In the genomic region with DNA sequence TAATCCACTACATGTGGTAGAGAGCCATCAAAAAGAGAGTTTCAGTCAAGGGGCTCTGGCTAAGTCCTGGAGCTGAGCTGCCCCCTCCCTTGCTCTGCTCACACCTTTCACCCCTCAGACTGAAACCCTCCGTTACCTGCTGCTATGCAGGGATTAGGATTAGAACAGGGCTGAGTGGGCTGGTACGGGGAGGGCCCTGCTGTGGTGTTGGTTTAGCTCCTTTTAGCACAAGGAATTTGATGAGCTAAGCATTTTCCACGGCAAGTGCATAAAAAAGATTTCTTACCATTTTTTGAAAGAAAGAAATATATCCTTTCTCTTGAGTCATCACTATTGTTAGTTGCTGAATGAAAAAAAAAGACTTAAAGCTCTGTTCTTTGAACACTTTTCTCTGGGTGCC, we compare ENCODE assay signal across 24 cellular contexts. TPM values are rescaled to one million over a fixed set of nuclear protein-coding genes. Genes with fewer than 3 reads are reported as not detected.
DNase-seq lines count a peak whose midpoint lies in the region; ATAC-seq, FAIRE-seq and TF ChIP-seq lines count a peak whose summit lies in the region.
"Had no signal": no experiment of that assay in that cellular context is flagged by ENCODE, and none has a peak within 500 bp of the region (broad histone marks: within the 10 kb centered on the region; RNA-seq: fewer than 3 reads in every experiment).

No MANE protein-coding gene starts in this region.

- TF ChIP-seq POLR2A in IMR-90 (IDR thresholded peaks at IDR 0.05; ENCODE audit: low read depth, low read length) (no peak), K562 (conservative IDR thresholded peaks at IDR 0.05) (no peak), H54 (IDR thresholded peaks at IDR 0.05; ENCODE audit: low read depth, low read length) (no peak)

- H2AFZ ChIP-seq in IMR-90 (replicated peaks; ENCODE audit: low read length, poor library complexity) (no peak overlapping the region), K562 (ENCODE audit: low read depth, low read length) (no peak overlapping the region), SK-N-SH (ENCODE audit: low read depth) (no peak overlapping the region)

- no peaks in the 10 kb centered on the region for H3K27me3 ChIP-seq in IMR-90 (ENCODE audit: control insufficient read depth, insufficient read depth, low read length)
- H3K27me3 ChIP-seq in K562 (ENCODE audit: control insufficient read depth in 2 of 2, insufficient read depth in 2 of 2, low read length in 2 of 2), result peaks cover 16 to 51% of the 10 kb centered on the region in 2 experiments
- H3K27me3 ChIP-seq in iPS-20b (ENCODE audit: insufficient read depth, low read length), result no peaks in the 10 kb centered on the region
- no peaks in the 10 kb centered on the region for H3K27me3 ChIP-seq in SK-N-SH (ENCODE audit: insufficient read depth)
- H3K27me3 ChIP-seq: gastrocnemius medialis had no signal

- no peak overlapping the region for H4K91ac ChIP-seq in IMR-90 (ENCODE audit: insufficient read depth, low read depth, low read length)

- intact Hi-C loops in IMR-90 (cut with micrococcal nuclease) (no loop called here), K562 (cut with micrococcal nuclease) (no loop called here)

- no peaks in the 10 kb centered on the region for H3K9me2 ChIP-seq in SK-N-SH

- BruUV-seq in IMR-90 (replicated peaks; lab: Mats Ljungman, UMichigan) (no TSS peak), K562 (replicated peaks; lab: Mats Ljungman, UMichigan) (no TSS peak)

- no peak overlapping the region for H2BK5ac ChIP-seq in IMR-90 (ENCODE audit: low read depth, low read length, poor library complexity, severe bottlenecking)

- CTCF ChIA-PET in IMR-90 (lab: Yijun Ruan, JAX), result no interaction called here
- CTCF ChIA-PET in K562 (lab: Yijun Ruan, JAX; ENCODE audit: low intra/inter-chr PET ratio), result no interaction called here
- CTCF ChIA-PET in SK-N-SH (lab: Yijun Ruan, JAX), result interaction anchor here (0.7 to 3.7 kb wide), 5 partner anchors 8 to 113 kb away, joined by 3 to 17 read pairs (median 3); no protein-coding TSS in a partner anchor

- TF ChIP-seq RAD21 in IMR-90 (IDR thresholded peaks at IDR 0.05; ENCODE audit: low read length) (no peak), K562 (CRISPR knock-in tag; conservative IDR thresholded peaks at IDR 0.05 in 1 of 2, IDR thresholded peaks at IDR 0.05 in 1 of 2) (no peak), SK-N-SH (IDR thresholded peaks at IDR 0.05; ENCODE audit: low read length) (no peak)

- POLR2A ChIA-PET in IMR-90 (lab: Charles Lee; ENCODE audit: unreplicated experiment), result no interaction called here
- POLR2A ChIA-PET in K562 (lab: Yijun Ruan, JAX), result interaction anchor here (0.6 to 1.1 kb wide), 4 partner anchors 13 to 259 kb away, joined by 3 to 5 read pairs (median 4); no protein-coding TSS in a partner anchor
- POLR2A ChIA-PET in SK-N-SH (lab: Yijun Ruan, JAX), result no interaction called here

- H3K27ac ChIP-seq in IMR-90 (ENCODE audit: insufficient read depth, low read length), result no peak overlapping the region
- no peak overlapping the region for H3K27ac ChIP-seq in K562 (ENCODE audit: extremely low read depth, low read depth, low read length)
- no peak overlapping the region for H3K27ac ChIP-seq in iPS-20b (ENCODE audit: low read length)
- H3K27ac ChIP-seq in SK-N-SH (ENCODE audit: low read depth in 2 of 2, low read length in 1 of 2), result no peak overlapping the region

- H3F3A ChIP-seq in SK-N-SH (replicated peaks; ENCODE audit: insufficient read depth), result no peaks in the 10 kb centered on the region

- H2AK5ac ChIP-seq in IMR-90 (ENCODE audit: low read depth, low read length), result no peak overlapping the region

- no peak for DNase-seq in IMR-90
- no peak for DNase-seq in K562 (ENCODE audit: extremely low read depth in 1 of 4, low spot score in 3 of 4)
- peak; percentile 82 for DNase-seq in retinal pigment epithelial cell (ENCODE audit: low read depth)
- no peak for DNase-seq in stimulated activated CD4-positive, alpha-beta T cell treated with anti-CD3 and anti-CD28 coated beads, Interleukin-2, amount 100 ng/mL, for 48 hours
- no peak for DNase-seq in stimulated activated CD4-positive, alpha-beta T cell treated with anti-CD3 and anti-CD28 coated beads, Interleukin-4, amount 100 ng/mL, for 4 hours
- no peak for DNase-seq in SK-N-SH
- DNase-seq in H54 (ENCODE audit: insufficient read length, low spot score), result no peak
- DNase-seq: activated CD4-positive, alpha-beta T cell treated with anti-CD3 and anti-CD28 coated beads for 36 hours; activated naive CD4-positive, alpha-beta T cell treated with anti-CD3 and anti-CD28 coated beads, Interleukin-2, amount 10 ng/mL, durations not matched to agents 7 days and 5 days; activated T-cell treated with anti-CD3 and anti-CD28 coated beads, Interleukin-2, amount 50 U/mL, for 48 hours; AML-193; CD8-positive, alpha-beta memory T cell; DMS53; gastrocnemius medialis; GDM1; hippocampal formation; kidney; naive B cell; NCI-H1417 treated with DMSO at 0.1 percent for 48 hours; NCI-H2107; NK-92 treated with Interleukin-12 subunit alpha and Interleukin-12 subunit beta, amount 100 ng/mL, for 24 hours; T-helper 1 cell had no signal

- H2BK15ac ChIP-seq in IMR-90 (ENCODE audit: low read depth, low read length), result no peak overlapping the region

- no CpG with 5 or more reads among the region's 3 CpGs for WGBS in IMR-90 (ENCODE audit: extremely low coverage in 2 of 2, insufficient read length in 1 of 2), 2 experiments
- 0% methylated on average over 3 of the region's 3 CpGs for WGBS in K562 (ENCODE audit: insufficient coverage, low coverage, missing lambda C conversion rate)
- 86% methylated on average over 3 of the region's 3 CpGs for WGBS in SK-N-SH (ENCODE audit: low lambda C conversion rate)

- H3K4me3 ChIP-seq in IMR-90 (ENCODE audit: insufficient read depth, low read depth, low read length) (no peak overlapping the region), K562 (no peak overlapping the region), iPS-20b (ENCODE audit: low read length) (peak overlapping the region; percentile 33; the same call in 1 of the 2 replicates), retinal pigment epithelial cell (ENCODE audit: low read length) (no peak overlapping the region), SK-N-SH (ENCODE audit: low read depth in 2 of 2, low read length in 1 of 2) (no peak overlapping the region)
- H3K4me3 ChIP-seq: gastrocnemius medialis had no signal

- H3K79me2 ChIP-seq in K562 (ENCODE audit: control insufficient read depth, insufficient read depth, low read length) (no peaks in the 10 kb centered on the region), SK-N-SH (ENCODE audit: insufficient read depth) (no peaks in the 10 kb centered on the region)

- H3K4me2 ChIP-seq in IMR-90 (ENCODE audit: low read depth, low read length) (no peak overlapping the region), K562 (ENCODE audit: insufficient read depth, low read length) (no peak overlapping the region), SK-N-SH (no peak overlapping the region)

- peaks cover 59 to 96% of the 10 kb centered on the region in 2 experiments for H3K79me1 ChIP-seq in IMR-90 (ENCODE audit: low read depth in 1 of 2, low read length in 2 of 2)

- H3K4ac ChIP-seq in IMR-90 (ENCODE audit: low read depth, low read length), result no peak overlapping the region

- H3K56ac ChIP-seq in IMR-90 (ENCODE audit: extremely low read depth, insufficient read depth, low read length), result no peak overlapping the region

- in situ Hi-C loops in IMR-90 (cut with MboI; ENCODE audit: low sequenced_read_pairs) (no loop called here), K562 (cut with MboI) (no loop called here)

- FAIRE-seq in K562 (lab: Jason Lieb, UNC) (no peak), H54 (lab: Jason Lieb, UNC) (no peak)
- FAIRE-seq: kidney, urothelium cell line had no signal

- no peak overlapping the region for H4K8ac ChIP-seq in IMR-90 (ENCODE audit: low read depth in 2 of 2, low read length in 2 of 2)

- H2AK9ac ChIP-seq in IMR-90 (replicated peaks; ENCODE audit: low read depth, low read length, poor library complexity), result no peak overlapping the region

- no peak overlapping the region for H3K18ac ChIP-seq in IMR-90 (ENCODE audit: low read depth, low read length)

- H3K9me3 ChIP-seq in IMR-90 (ENCODE audit: control insufficient read depth, insufficient read depth, low read length) (0 out of 2 replicates have a peak, but pooled peaks cover 2% of the 10 kb centered on the region), K562 (replicated peaks; ENCODE audit: control insufficient read depth, insufficient read depth, low read depth, low read length) (no peaks in the 10 kb centered on the region), iPS-20b (ENCODE audit: insufficient read depth, low read depth, low read length) (no peaks in the 10 kb centered on the region), SK-N-SH (no peaks in the 10 kb centered on the region)
- H3K9me3 ChIP-seq: gastrocnemius medialis had no signal

- H2BK120ac ChIP-seq in IMR-90 (ENCODE audit: low read depth, low read length), result no peak overlapping the region

- no peak overlapping the region for H2BK20ac ChIP-seq in IMR-90 (ENCODE audit: low read depth, low read length)

- H3K4me1 ChIP-seq in IMR-90 (ENCODE audit: control insufficient read depth, insufficient read depth, low read length) (peaks cover 28% of the 10 kb centered on the region), K562 (replicated peaks in 1 of 2; ENCODE audit: control insufficient read depth in 2 of 2, insufficient read depth in 2 of 2, low read length in 2 of 2) (no peaks in the 10 kb centered on the region), iPS-20b (ENCODE audit: insufficient read depth, low read length) (peaks cover 52% of the 10 kb centered on the region), SK-N-SH (ENCODE audit: control insufficient read depth in 1 of 2, insufficient read depth in 2 of 2, low read depth in 1 of 2, low read length in 1 of 2) (no peaks in the 10 kb centered on the region; a peak in 2 of 4 replicates)

- no peak overlapping the region for H3K14ac ChIP-seq in IMR-90 (replicated peaks; ENCODE audit: low read depth, low read length)

- no peak for TF ChIP-seq CTCF in IMR-90 (conservative IDR thresholded peaks at IDR 0.05; ENCODE audit: low read depth, low read length)
- TF ChIP-seq CTCF in K562 (IDR thresholded peaks at IDR 0.05 in 2 of 3, conservative IDR thresholded peaks at IDR 0.05 in 1 of 3; ENCODE audit: insufficient read depth in 2 of 3, low read depth in 1 of 3, low read length in 3 of 3), result no peak
- no peak for TF ChIP-seq CTCF in retinal pigment epithelial cell (conservative IDR thresholded peaks at IDR 0.05; ENCODE audit: low read depth, low read length)
- TF ChIP-seq CTCF in SK-N-SH (IDR thresholded peaks at IDR 0.05), result no peak

- no peaks in the 10 kb centered on the region for H3K36me3 ChIP-seq in IMR-90 (ENCODE audit: control insufficient read depth, insufficient read depth, low read length)
- no peaks in the 10 kb centered on the region for H3K36me3 ChIP-seq in K562 (ENCODE audit: control insufficient read depth, insufficient read depth, low read length)
- H3K36me3 ChIP-seq in iPS-20b (ENCODE audit: insufficient read depth, low read depth, low read length), result peaks cover 19% of the 10 kb centered on the region; the same call in 1 of the 2 replicates
- no peaks in the 10 kb centered on the region for H3K36me3 ChIP-seq in SK-N-SH (replicated peaks in 1 of 2; ENCODE audit: control insufficient read depth in 1 of 2, insufficient read depth in 2 of 2, low read length in 1 of 2)
- H3K36me3 ChIP-seq: gastrocnemius medialis had no signal

- peaks cover 43% of the 10 kb centered on the region for H3K9me1 ChIP-seq in IMR-90 (ENCODE audit: insufficient read depth, low read length)
- no peaks in the 10 kb centered on the region for H3K9me1 ChIP-seq in K562 (ENCODE audit: control insufficient read depth, insufficient read depth, low read length)

- no peak overlapping the region for H4K5ac ChIP-seq in IMR-90 (ENCODE audit: low read depth, low read length)

- no peak overlapping the region for H3K23ac ChIP-seq in IMR-90 (ENCODE audit: low read depth, low read length)

- H3K9ac ChIP-seq in IMR-90 (ENCODE audit: low read depth, low read length) (no peak overlapping the region), K562 (ENCODE audit: insufficient read depth in 1 of 2, low read depth in 2 of 2, low read length in 2 of 2) (no peak overlapping the region), iPS-20b (ENCODE audit: low read depth, low read length) (no peak overlapping the region), SK-N-SH (no peak overlapping the region)

- dilution Hi-C loops in IMR-90 (cut with HindIII; ENCODE audit: low sequenced_read_pairs, unreplicated experiment), result no loop called here

- ATAC-seq in IMR-90 (ENCODE audit: low read depth), result no peak
- ATAC-seq in K562, result no peak
- ATAC-seq: activated CD4-positive, alpha-beta T cell treated with anti-CD3 and anti-CD28 coated beads for 36 hours; gastrocnemius medialis had no signal

- no peak for TF ChIP-seq EP300 in K562 (IDR thresholded peaks at IDR 0.05; ENCODE audit: low read length)
- TF ChIP-seq EP300 in SK-N-SH (IDR thresholded peaks at IDR 0.05; ENCODE audit: borderline replicate concordance in 1 of 2, low read depth in 1 of 2, low read length in 1 of 2), result no peak

- H4K20me1 ChIP-seq in IMR-90 (ENCODE audit: insufficient read depth, low read length) (peaks cover 94% of the 10 kb centered on the region), K562 (replicated peaks; ENCODE audit: control insufficient read depth, insufficient read depth, low read length) (no peaks in the 10 kb centered on the region), SK-N-SH (ENCODE audit: insufficient read depth) (peaks cover 17% of the 10 kb centered on the region)

RNA-seq across cellular contexts. Expression of a gene that starts 46.3 kb away (rescaled TPM):
- total RNA-seq in IMR-90 (2012; rRNA removed), result 0.72 and 1.1 TPM in 2 replicates
- 9.5 and 11.1 TPM in 2 replicates for polyA plus RNA-seq in IMR-90 (2012; rRNA removed)
- 12.0 and 13.9 TPM in 2 replicates for polyA plus RNA-seq in IMR-90 (2012; cell fraction: cytosol; rRNA removed)
- 26.5 and 34.3 TPM in 2 replicates for polyA plus RNA-seq in IMR-90 (2012; cell fraction: nucleus; rRNA removed; ENCODE audit: low replicate concordance)
- 0.23 TPM in 1 of 2 replicates, not detected in the other for total RNA-seq in K562 (2011; cell fraction: chromatin; rRNA removed; ENCODE audit: low replicate concordance)
- not detected in 2 replicates for total RNA-seq in K562 (2011; cell fraction: nucleolus; rRNA removed)
- total RNA-seq in K562 (2011; cell fraction: nucleoplasm; rRNA removed), result not detected in 2 replicates
- not detected in 2 replicates for total RNA-seq in K562 (2014; rRNA removed)
- not detected in 2 replicates for total RNA-seq in K562 (2014; rRNA removed; fragmentation: Illumina TruSeq; extraction: Trizol)
- not detected in 2 replicates for total RNA-seq in K562 (2015; rRNA removed; fragmentation: Illumina TruSeq; extraction: Trizol)
- total RNA-seq in K562 (2021), result 0.11 and 0.13 TPM in 2 replicates
- polyA plus RNA-seq in K562 (2011; rRNA removed), result not detected in 2 replicates
- polyA plus RNA-seq in K562 (2011; cell fraction: cytosol; rRNA removed), result 0.03 TPM in 1 of 2 replicates, not detected in the other
- polyA plus RNA-seq in K562 (2011; cell fraction: nucleus; rRNA removed), result 0.07 TPM in 1 of 2 replicates, not detected in the other
- polyA plus RNA-seq in K562 (2012), result 0.17 and 0.21 TPM in 2 replicates
- 0.07 and 0.09 TPM in 2 replicates for polyA plus RNA-seq in K562 (2014; fragmentation: Illumina TruSeq; extraction: Trizol)
- under 1 TPM in 1 of 2 experiments, not detected in 1; 0.04 TPM for polyA plus RNA-seq in K562 (2014; fragmentation: Nextera tagmentation; extraction: Ambion mirVana)
- polyA plus RNA-seq in K562 (2014; rRNA removed), result 0.03 and 0.05 TPM in 2 replicates
- polyA minus RNA-seq in K562 (2011; rRNA and poly(A)+ RNA removed), result not detected in 2 replicates
- not detected in 2 replicates for polyA minus RNA-seq in K562 (2011; cell fraction: cytosol; rRNA and poly(A)+ RNA removed)
- not detected in 2 replicates for polyA minus RNA-seq in K562 (2011; cell fraction: nucleus; rRNA and poly(A)+ RNA removed)
- polyA plus RNA-seq in SK-N-SH (2012; rRNA removed), result 1.6 and 3.7 TPM in 2 replicates
- polyA plus RNA-seq in SK-N-SH (2012; cell fraction: cytosol; rRNA removed), result 3.1 and 3.3 TPM in 2 replicates
- 9.0 and 11.0 TPM in 2 replicates for polyA plus RNA-seq in SK-N-SH (2012; cell fraction: nucleus; rRNA removed)
- total RNA-seq: CD8-positive, alpha-beta memory T cell had no signal
